8 cellular contexts compared by ENCODE assay signal in genomic region chr19:7197760-7198696, GRCh38.
DNase-seq lines count a peak whose midpoint lies in the region; FAIRE-seq and TF ChIP-seq lines count a peak whose summit lies in the region.

No MANE protein-coding gene starts in this region.

- H3K4me2 ChIP-seq in Loucy (ENCODE audit: low read depth, low read length, poor library complexity, severe bottlenecking): peak overlapping the region; percentile 78

- no peaks in the 10 kb centered on the region for H3K4me1 ChIP-seq in Loucy (ENCODE audit: insufficient read depth, low read length, poor library complexity, severe bottlenecking)

- H3K79me2 ChIP-seq in Loucy (ENCODE audit: insufficient read depth, low read length): no peaks in the 10 kb centered on the region

- DNase-seq in GM03348 (ENCODE audit: low spot score): peak; percentile 99
- peak; percentile 92 for DNase-seq in H54 (ENCODE audit: insufficient read length, low spot score)
- DNase-seq in SK-N-DZ (ENCODE audit: low spot score): peak; percentile 87
- DNase-seq in activated naive CD4-positive, alpha-beta T cell treated with anti-CD3 and anti-CD28 coated beads, Interleukin-2, amount 50 U/mL, for 16 hours: peak; percentile 93
- peak; percentile 94 for DNase-seq in globus pallidus (ENCODE audit: low spot score)
- DNase-seq in nucleus accumbens (lab: John Stamatoyannopoulos, UW): peak in 55 of 56 donors; percentile 46 to 93 (median 84)
- DNase-seq in superior temporal gyrus (ENCODE audit: extremely low spot score): peak; percentile 91

- no peaks in the 10 kb centered on the region for H3K9me3 ChIP-seq in Loucy (ENCODE audit: insufficient read depth, low read depth, low read length)

- peak overlapping the region; percentile 78 for H2AFZ ChIP-seq in Loucy (ENCODE audit: low read length)

- no peaks in the 10 kb centered on the region for H3K27me3 ChIP-seq in Loucy (ENCODE audit: insufficient read depth, low read length, poor library complexity, severe bottlenecking)

- H3K4me3 ChIP-seq in Loucy (ENCODE audit: low read length, poor library complexity, severe bottlenecking): peak overlapping the region; percentile 74

- peak overlapping the region; percentile 66 for H3K9ac ChIP-seq in Loucy (ENCODE audit: low read depth, low read length, poor library complexity, severe bottlenecking)

- no peaks in the 10 kb centered on the region for H4K20me1 ChIP-seq in Loucy (ENCODE audit: insufficient read depth, low read length, poor library complexity, severe bottlenecking)

- peak; percentile 59; the same call in 1 of the 2 replicates for TF ChIP-seq POLR2A in H54 (IDR thresholded peaks at IDR 0.05; ENCODE audit: low read depth, low read length)

- H3F3A ChIP-seq in Loucy (ENCODE audit: low read depth): no peaks in the 10 kb centered on the region; the same call in 1 of the 2 replicates

- H3K9me2 ChIP-seq in Loucy (replicated peaks; ENCODE audit: low read depth, low read length): no peaks in the 10 kb centered on the region

- peak; percentile 18; the same call in 1 of the 2 replicates for TF ChIP-seq CTCF in Loucy (conservative IDR thresholded peaks at IDR 0.05; ENCODE audit: low read length)

- FAIRE-seq in H54 (lab: Jason Lieb, UNC): no peak

- no peaks in the 10 kb centered on the region for H3K36me3 ChIP-seq in Loucy (ENCODE audit: insufficient read depth, low read length)

Comparison
In these comparisons a context has a peak if more than half of its experiments do, and no peak if none do; other contexts are left out.
1. Peak in every context shown above with its lines: DNase-seq and H3K4me3 ChIP-seq.